ENCODE assay signal across 24 cellular contexts in genomic region chr22:26554956-26555355, GRCh38. TPM values are rescaled to one million over a fixed set of nuclear protein-coding genes. Genes with fewer than 3 reads are reported as not detected.
DNase-seq lines count a peak whose midpoint lies in the region; ATAC-seq, FAIRE-seq and TF ChIP-seq lines count a peak whose summit lies in the region.
"Had no signal": no experiment of that assay in that cellular context is flagged by ENCODE, and none has a peak within 500 bp of the region (broad histone marks: within the 10 kb centered on the region; RNA-seq: fewer than 3 reads in every experiment).

No MANE protein-coding gene starts in this region.

- H3K9ac ChIP-seq in HUES64 (ENCODE audit: low read depth, low read length) (no peak overlapping the region), kidney (ENCODE audit: low read length in 2 of 2) (no peak overlapping the region)

- H3K27me3 ChIP-seq in DOHH2 (ENCODE audit: control insufficient read depth, low read length) = no peaks in the 10 kb centered on the region
- no peaks in the 10 kb centered on the region for H3K27me3 ChIP-seq in HUES64 (ENCODE audit: insufficient read depth, low read length)
- no peaks in the 10 kb centered on the region for H3K27me3 ChIP-seq in ovary
- H3K27me3 ChIP-seq: brain microvascular endothelial cell, tibial artery had no signal

- no peak for TF ChIP-seq EP300 in ovary (IDR thresholded peaks at IDR 0.05)

- WGBS in HUES64 = 16% methylated on average over 6 of the region's 6 CpGs
- 79 to 81% (median 81%) methylated on average over 6 of the region's 6 CpGs for WGBS in ovary, 3 donors

- FAIRE-seq in kidney (lab: Jason Lieb, UNC) = no peak
- FAIRE-seq: colon, islet of Langerhans had no signal

- H4K20me1 ChIP-seq in DOHH2 (ENCODE audit: control insufficient read depth, insufficient read depth, low read depth, low read length) = no peaks in the 10 kb centered on the region

- no peak for TF ChIP-seq CTCF in DOHH2 (IDR thresholded peaks at IDR 0.05; ENCODE audit: low read depth, low read length, poor library complexity, severe bottlenecking)
- TF ChIP-seq CTCF in activated CD8-positive, alpha-beta T cell treated with anti-CD3 and anti-CD28 coated beads for 36 hours (IDR thresholded peaks at IDR 0.05) = no peak
- TF ChIP-seq CTCF in kidney (IDR thresholded peaks at IDR 0.05; ENCODE audit: borderline replicate concordance, extremely low read depth, insufficient read depth) = no peak
- TF ChIP-seq CTCF in ovary (IDR thresholded peaks at IDR 0.05) = no peak

- H3K4me2 ChIP-seq in DOHH2 (ENCODE audit: low read length) = peak overlapping the region; percentile 68

- POLR2A ChIA-PET in activated CD8-positive, alpha-beta T cell treated with anti-CD3 and anti-CD28 coated beads for 36 hours (lab: Charles Lee) = interaction anchor here (0.8 kb wide), 1 partner anchor 10 kb away, joined by 3 read pairs; no protein-coding TSS in a partner anchor

- no peaks in the 10 kb centered on the region for H3K9me3 Mint-ChIP-seq in activated CD8-positive, alpha-beta T cell treated with anti-CD3 and anti-CD28 coated beads for 36 hours
- H3K9me3 Mint-ChIP-seq: activated naive CD8-positive, alpha-beta T cell treated with anti-CD3 and anti-CD28 coated beads, Interleukin-2, amount 10 ng/mL, durations not matched to agents 7 days and 5 days; activated T-helper 2 cell treated with anti-CD3 and anti-CD28 coated beads, Interferon-gamma antibody, Interleukin-2, Interleukin-4, amounts not matched to agents 10 μg/mL and 5 μg/mL and 100 μg/mL, durations not matched to agents 14 hours and 24 hours and 36 hours; CD4-positive, CD25-positive, alpha-beta regulatory T cell; memory B cell; nephron had no signal

- peaks cover 14% of the 10 kb centered on the region for H3K36me3 ChIP-seq in DOHH2 (ENCODE audit: control insufficient read depth, low read length)
- H3K36me3 ChIP-seq in HUES64 (ENCODE audit: insufficient read depth, low read length) = no peaks in the 10 kb centered on the region
- H3K36me3 ChIP-seq in kidney (ENCODE audit: control insufficient read depth in 1 of 2, insufficient read depth in 2 of 2, low read length in 2 of 2) = no peaks in the 10 kb centered on the region
- no peaks in the 10 kb centered on the region for H3K36me3 ChIP-seq in ovary
- H3K36me3 ChIP-seq: brain microvascular endothelial cell, tibial artery had no signal

- ATAC-seq in activated CD8-positive, alpha-beta T cell treated with anti-CD3 and anti-CD28 coated beads for 36 hours = no peak
- no peak for ATAC-seq in GM21619 (IDR thresholded peaks at IDR 0.05; ENCODE audit: unreplicated experiment)
- no peak for ATAC-seq in stimulated activated naive CD8-positive, alpha-beta T cell treated with anti-CD3 and anti-CD28 coated beads, Interleukin-15, Interleukin-2, amounts not matched to agents 100 U/mL and 50 U/mL, for 24 hours
- ATAC-seq: activated CD8-positive, alpha-beta memory T cell treated with anti-CD3 and anti-CD28 coated beads, Interleukin-2, amount 10 ng/mL, durations not matched to agents 7 days and 5 days had no signal

- CTCF ChIA-PET in activated CD8-positive, alpha-beta T cell treated with anti-CD3 and anti-CD28 coated beads for 36 hours (lab: Charles Lee) = interaction anchor here (0.8 kb wide), 1 partner anchor 10 kb away, joined by 3 read pairs; no protein-coding TSS in a partner anchor

- H3K9me2 ChIP-seq in DOHH2 (replicated peaks; ENCODE audit: control insufficient read depth, low read length) = no peaks in the 10 kb centered on the region

- intact Hi-C loops in activated CD8-positive, alpha-beta T cell treated with anti-CD3 and anti-CD28 coated beads for 36 hours (cut with micrococcal nuclease) = no loop called here
- intact Hi-C loops in kidney (cut with DNase I) (no loop called here), ovary (cut with DNase I) (no loop called here)

- no peaks in the 10 kb centered on the region; the same call in none of the 2 replicates for H3F3A ChIP-seq in DOHH2 (ENCODE audit: control insufficient read depth, insufficient read depth)

- H3K4me3 ChIP-seq in DOHH2 (ENCODE audit: low read length) = peak overlapping the region; percentile 21
- H3K4me3 ChIP-seq in HUES64 (ENCODE audit: low read length) = no peak overlapping the region
- H3K4me3 ChIP-seq in kidney (ENCODE audit: low read length in 2 of 2) = no peak overlapping the region
- no peak overlapping the region for H3K4me3 ChIP-seq in ovary
- H3K4me3 ChIP-seq: skin epidermis, tibial artery had no signal

- peaks cover 69% of the 10 kb centered on the region for H3K4me1 ChIP-seq in DOHH2 (ENCODE audit: control insufficient read depth, low read length)
- peaks cover 37% of the 10 kb centered on the region for H3K4me1 ChIP-seq in HUES64 (ENCODE audit: insufficient read depth, low read length)
- peaks cover 3 to 28% of the 10 kb centered on the region in 2 donors for H3K4me1 ChIP-seq in kidney (ENCODE audit: control insufficient read depth in 1 of 2, insufficient read depth in 1 of 2, low read depth in 1 of 2, low read length in 2 of 2)
- peaks cover 2% of the 10 kb centered on the region for H3K4me1 ChIP-seq in ovary (ENCODE audit: insufficient read depth)

- H3K4me1 Mint-ChIP-seq in activated CD8-positive, alpha-beta T cell treated with anti-CD3 and anti-CD28 coated beads for 36 hours (ENCODE audit: low read depth) = peaks cover 38% of the 10 kb centered on the region

- no peak for TF ChIP-seq POLR2A in ovary (IDR thresholded peaks at IDR 0.05)

- H3K27ac ChIP-seq in DOHH2 (ENCODE audit: low read depth, low read length) (peak overlapping the region; percentile 62), HUES64 (ENCODE audit: low read depth, low read length) (peak overlapping the region; percentile 90), kidney (ENCODE audit: low read depth in 2 of 2, low read length in 2 of 2) (peak overlapping the region; percentile 47 to 58), ovary (no peak overlapping the region)
- H3K27ac ChIP-seq: brain microvascular endothelial cell, tibial artery had no signal

- H3K27me3 Mint-ChIP-seq in activated CD8-positive, alpha-beta T cell treated with anti-CD3 and anti-CD28 coated beads for 36 hours = no peaks in the 10 kb centered on the region
- H3K27me3 Mint-ChIP-seq: activated CD8-positive, alpha-beta memory T cell treated with anti-CD3 and anti-CD28 coated beads, Interleukin-2, amount 10 ng/mL, durations not matched to agents 7 days and 5 days; activated naive CD8-positive, alpha-beta T cell treated with anti-CD3 and anti-CD28 coated beads, Interleukin-2, amount 10 ng/mL, durations not matched to agents 7 days and 5 days; CD4-positive, CD25-positive, alpha-beta regulatory T cell; memory B cell had no signal

- peaks cover 4% of the 10 kb centered on the region for H3K36me3 Mint-ChIP-seq in activated CD8-positive, alpha-beta T cell treated with anti-CD3 and anti-CD28 coated beads for 36 hours (ENCODE audit: low read depth)

- H3K27ac Mint-ChIP-seq in activated CD8-positive, alpha-beta T cell treated with anti-CD3 and anti-CD28 coated beads for 36 hours = peak overlapping the region; percentile 42
- H3K27ac Mint-ChIP-seq: activated CD8-positive, alpha-beta memory T cell treated with anti-CD3 and anti-CD28 coated beads, Interleukin-2, amount 10 ng/mL, durations not matched to agents 7 days and 5 days; activated naive CD8-positive, alpha-beta T cell treated with anti-CD3 and anti-CD28 coated beads, Interleukin-2, amount 10 ng/mL, durations not matched to agents 7 days and 5 days; activated T-helper 2 cell treated with anti-CD3 and anti-CD28 coated beads, Interferon-gamma antibody, Interleukin-2, Interleukin-4, amounts not matched to agents 10 μg/mL and 5 μg/mL and 100 μg/mL, durations not matched to agents 14 hours and 24 hours and 36 hours; CD4-positive, CD25-positive, alpha-beta regulatory T cell; memory B cell had no signal

- H3K4me3 Mint-ChIP-seq in activated CD8-positive, alpha-beta T cell treated with anti-CD3 and anti-CD28 coated beads for 36 hours = no peak overlapping the region
- H3K4me3 Mint-ChIP-seq: activated CD8-positive, alpha-beta memory T cell treated with anti-CD3 and anti-CD28 coated beads, Interleukin-2, amount 10 ng/mL, durations not matched to agents 7 days and 5 days; activated naive CD8-positive, alpha-beta T cell treated with anti-CD3 and anti-CD28 coated beads, Interleukin-2, amount 10 ng/mL, durations not matched to agents 7 days and 5 days; CD4-positive, CD25-positive, alpha-beta regulatory T cell; memory B cell; nephron had no signal

- peaks cover 94% of the 10 kb centered on the region for H3K79me2 ChIP-seq in DOHH2 (ENCODE audit: control insufficient read depth, low read length)

- H3K9me3 ChIP-seq in DOHH2 (ENCODE audit: control insufficient read depth, insufficient read depth, low read length) (no peaks in the 10 kb centered on the region), HUES64 (ENCODE audit: insufficient read depth, low read depth, low read length) (no peaks in the 10 kb centered on the region), kidney (ENCODE audit: control insufficient read depth in 1 of 2, low read length in 2 of 2) (no peaks in the 10 kb centered on the region), ovary (no peaks in the 10 kb centered on the region)
- H3K9me3 ChIP-seq: tibial artery had no signal

- no peak for DNase-seq in activated CD8-positive, alpha-beta T cell treated with anti-CD3 and anti-CD28 coated beads for 36 hours
- DNase-seq in kidney = no peak
- DNase-seq in kidney tubule cell (ENCODE audit: low spot score) = no peak
- no peak for DNase-seq in ovary
- no peak for DNase-seq in stimulated activated naive CD8-positive, alpha-beta T cell treated with anti-CD3 and anti-CD28 coated beads, Interleukin-15, Interleukin-2, amounts not matched to agents 100 U/mL and 50 U/mL, for 24 hours
- DNase-seq: activated CD8-positive, alpha-beta memory T cell treated with anti-CD3 and anti-CD28 coated beads, Interleukin-2, amount 10 ng/mL, durations not matched to agents 7 days and 5 days; activated naive CD8-positive, alpha-beta T cell treated with anti-CD3 and anti-CD28 coated beads, Interleukin-2, amount 10 ng/mL, durations not matched to agents 7 days and 5 days; brain microvascular endothelial cell; CD4-positive, CD25-positive, alpha-beta regulatory T cell; GDM1; glutamatergic neuron; NCI-H1417; NCI-H69; stimulated activated naive CD4-positive, alpha-beta T cell; tibial artery had no signal

RNA-seq across cellular contexts. Expression of gene TPST2, which starts 35.0 kb away (rescaled TPM):
- 34.5 TPM for polyA plus RNA-seq in HUES64 (2013, experiment 1 of 2)
- polyA plus RNA-seq in HUES64 (2013, experiment 2 of 2) = 35.2 TPM
- 10 to 100 TPM; 30.7 to 33.6 TPM for total RNA-seq in activated CD8-positive, alpha-beta T cell treated with anti-CD3 and anti-CD28 coated beads for 36 hours
- total RNA-seq in kidney (40.3 TPM), ovary (10 to 100 TPM; 10.5 to 28.5 (median 15.5) TPM)
- polyA plus RNA-seq in kidney (ENCODE audit: insufficient read depth, low read depth, low replicate concordance) (48.7 TPM), ovary (10 to 100 TPM; 14.7 to 15.0 TPM)

RNA-seq across cellular contexts. Expression of gene TFIP11, which starts 42.7 kb away (rescaled TPM):
- 17.7 TPM for polyA plus RNA-seq in HUES64 (2013, experiment 1 of 2)
- 17.1 TPM for polyA plus RNA-seq in HUES64 (2013, experiment 2 of 2)
- 10 to 100 TPM; 37.4 to 37.8 TPM for total RNA-seq in activated CD8-positive, alpha-beta T cell treated with anti-CD3 and anti-CD28 coated beads for 36 hours
- total RNA-seq in kidney (34.2 TPM), ovary (10 to 100 TPM; 10.8 to 31.0 (median 26.3) TPM)
- polyA plus RNA-seq in kidney (ENCODE audit: insufficient read depth, low read depth, low replicate concordance) (26.7 TPM), ovary (10 to 100 TPM; 14.0 to 28.9 TPM)

Comparison
In these comparisons a context has a peak if more than half of its experiments do, and no peak if none do; other contexts are left out.
1. H3K27ac ChIP-seq: peak in DOHH2 (single experiment), HUES64 (single experiment) and kidney (2 of 2); none in ovary (0 of 2).